Comparison of ENCODE assay signal across 12 cellular contexts in genomic region chr3:188975612-188976314, GRCh38.
A peak's percentile ranks its signal among the peaks of the same experiment; 100 is the strongest.
DNase-seq lines count a peak whose midpoint lies in the region; ATAC-seq and TF ChIP-seq lines count a peak whose summit lies in the region.
"Had no signal": no experiment of that assay in that cellular context is flagged by ENCODE, and none has a peak within 500 bp of the region (broad histone marks: within the 10 kb centered on the region; RNA-seq: fewer than 3 reads in every experiment).

No MANE protein-coding gene starts in this region.

- peak overlapping the region; percentile 78 to 91 (median 82) for H3K4me2 ChIP-seq in BLaER1 treated with 17β-estradiol and CSF1 and Interleukin-3, amounts not matched to agents 10 nM and 100 nM
- H3K4me2 ChIP-seq in SK-N-SH = peak overlapping the region; percentile 74; the same call in 1 of the 2 replicates
- H3K4me2 ChIP-seq in hepatocyte = no peak overlapping the region

- H3K27ac ChIP-seq in BLaER1 treated with 17β-estradiol and CSF1 and Interleukin-3, amounts not matched to agents 10 nM and 100 nM = peak overlapping the region in 9 of 11 experiments; percentile 42 to 84 (median 76); a peak in 17 of 22 replicates
- H3K27ac ChIP-seq in SK-N-SH (ENCODE audit: low read depth in 2 of 2, low read length in 1 of 2) (no peak overlapping the region), hepatocyte (peak overlapping the region; percentile 59)
- H3K27ac ChIP-seq: SJCRH30 had no signal

- ATAC-seq in GM18858 (IDR thresholded peaks at IDR 0.05; ENCODE audit: unreplicated experiment) (no peak), HG03442 (IDR thresholded peaks at IDR 0.05; ENCODE audit: unreplicated experiment) (no peak)
- ATAC-seq: right cardiac atrium had no signal

- H4K20me1 ChIP-seq in BLaER1 treated with 17β-estradiol and CSF1 and Interleukin-3, amounts not matched to agents 10 nM and 100 nM = no peaks in the 10 kb centered on the region
- H4K20me1 ChIP-seq in SK-N-SH (ENCODE audit: insufficient read depth) = no peaks in the 10 kb centered on the region
- no peaks in the 10 kb centered on the region for H4K20me1 ChIP-seq in hepatocyte (ENCODE audit: insufficient read depth, poor library complexity, severe bottlenecking)

- H3K27me3 ChIP-seq in BLaER1 treated with 17β-estradiol and CSF1 and Interleukin-3, amounts not matched to agents 10 nM and 100 nM = no peaks in the 10 kb centered on the region; a peak in 1 of 22 replicates
- H3K27me3 ChIP-seq in SK-N-SH (ENCODE audit: insufficient read depth) (no peaks in the 10 kb centered on the region), hepatocyte (no peaks in the 10 kb centered on the region)
- H3K27me3 ChIP-seq: SJCRH30 had no signal

- CTCF ChIA-PET in SK-N-SH (lab: Yijun Ruan, JAX) = interaction anchor here (0.6 to 1.5 kb wide), 4 partner anchors 20 to 169 kb away, joined by 3 read pairs; no protein-coding TSS in a partner anchor

- H3K36me3 ChIP-seq in BLaER1 treated with 17β-estradiol and CSF1 and Interleukin-3, amounts not matched to agents 10 nM and 100 nM = peaks cover 0 to 3% (median 0%) of the 10 kb centered on the region in 11 experiments; a peak in 1 of 22 replicates
- H3K36me3 ChIP-seq in SK-N-SH (replicated peaks in 1 of 2; ENCODE audit: control insufficient read depth in 1 of 2, insufficient read depth in 2 of 2, low read length in 1 of 2) = no peaks in the 10 kb centered on the region
- no peaks in the 10 kb centered on the region for H3K36me3 ChIP-seq in hepatocyte (replicated peaks; ENCODE audit: insufficient read depth, low read depth)
- H3K36me3 ChIP-seq: SJCRH30 had no signal

- H2AFZ ChIP-seq in SK-N-SH (ENCODE audit: low read depth) = no peak overlapping the region
- H2AFZ ChIP-seq in hepatocyte = no peak overlapping the region

- no peaks in the 10 kb centered on the region for H3K9me2 ChIP-seq in SK-N-SH
- H3K9me2 ChIP-seq in hepatocyte (replicated peaks; ENCODE audit: insufficient read depth) = no peaks in the 10 kb centered on the region

- H3K4me1 ChIP-seq in BLaER1 treated with 17β-estradiol and CSF1 and Interleukin-3, amounts not matched to agents 10 nM and 100 nM = peaks cover 47 to 69% (median 63%) of the 10 kb centered on the region in 10 experiments
- H3K4me1 ChIP-seq in SK-N-SH (ENCODE audit: control insufficient read depth in 1 of 2, insufficient read depth in 2 of 2, low read depth in 1 of 2, low read length in 1 of 2) = peaks cover 0 to 9% of the 10 kb centered on the region in 2 experiments; a peak in 3 of 4 replicates
- H3K4me1 ChIP-seq in hepatocyte (ENCODE audit: insufficient read depth) = no peaks in the 10 kb centered on the region
- H3K4me1 ChIP-seq: SJCRH30 had no signal

- peak overlapping the region in 9 of 11 experiments; percentile 2 to 71 (median 60); a peak in 15 of 22 replicates for H3K9ac ChIP-seq in BLaER1 treated with 17β-estradiol and CSF1 and Interleukin-3, amounts not matched to agents 10 nM and 100 nM
- no peak overlapping the region for H3K9ac ChIP-seq in SK-N-SH

- 76% methylated on average over 12 of the region's 12 CpGs for WGBS in SK-N-SH (ENCODE audit: low lambda C conversion rate)
- WGBS in hepatocyte (ENCODE audit: low lambda C conversion rate, missing lambda C conversion rate) = 74% methylated on average over 12 of the region's 12 CpGs

- DNase-seq in LNCaP clone FGC (ENCODE audit: low read depth) (peak; percentile 8), SK-N-SH (no peak), hepatocyte (ENCODE audit: low spot score) (peak; percentile 28), T1000 (lab: John Stamatoyannopoulos, UW) (no peak), AG20443 (ENCODE audit: low spot score) (no peak)
- DNase-seq: activated CD4-positive, alpha-beta T cell treated with anti-CD3 and anti-CD28 coated beads for 1 hour; activated T-cell treated with anti-CD3 and anti-CD28 coated beads, Interleukin-2, amount 50 U/mL, for 4 hours; right cardiac atrium; SJCRH30 had no signal

- H3K79me2 ChIP-seq in SK-N-SH (ENCODE audit: insufficient read depth) (no peaks in the 10 kb centered on the region), hepatocyte (no peaks in the 10 kb centered on the region)

- H3K4me3 ChIP-seq in BLaER1 treated with 17β-estradiol and CSF1 and Interleukin-3, amounts not matched to agents 10 nM and 100 nM = peak overlapping the region in 8 of 10 experiments; percentile 3 to 47 (median 33); a peak in 10 of 20 replicates
- H3K4me3 ChIP-seq in LNCaP clone FGC (ENCODE audit: low read depth, low read length) (no peak overlapping the region), SK-N-SH (ENCODE audit: low read depth in 2 of 2, low read length in 1 of 2) (no peak overlapping the region), hepatocyte (no peak overlapping the region)
- H3K4me3 ChIP-seq: SJCRH30 had no signal

- POLR2A ChIA-PET in SK-N-SH (lab: Yijun Ruan, JAX) = no interaction called here

- H3F3A ChIP-seq in SK-N-SH (replicated peaks; ENCODE audit: insufficient read depth) = peaks cover 11% of the 10 kb centered on the region

- no peak for TF ChIP-seq RAD21 in SK-N-SH (IDR thresholded peaks at IDR 0.05; ENCODE audit: low read length)

- H3K9me3 ChIP-seq in BLaER1 treated with 17β-estradiol and CSF1 and Interleukin-3, amounts not matched to agents 10 nM and 100 nM (replicated peaks in 1 of 11) = peaks cover 5 to 11% (median 8%) of the 10 kb centered on the region in 11 experiments
- peaks cover 7% of the 10 kb centered on the region; the same call in 1 of the 2 replicates for H3K9me3 ChIP-seq in SK-N-SH
- no peaks in the 10 kb centered on the region for H3K9me3 ChIP-seq in hepatocyte (ENCODE audit: low read depth)
- H3K9me3 ChIP-seq: SJCRH30 had no signal

- no peak for TF ChIP-seq EP300 in SK-N-SH (IDR thresholded peaks at IDR 0.05; ENCODE audit: borderline replicate concordance in 1 of 2, low read depth in 1 of 2, low read length in 1 of 2)

- TF ChIP-seq CTCF in LNCaP clone FGC (IDR thresholded peaks at IDR 0.05; ENCODE audit: control insufficient read depth, extremely low read depth, insufficient read depth) (no peak), SK-N-SH (IDR thresholded peaks at IDR 0.05) (no peak), hepatocyte (IDR thresholded peaks at IDR 0.05; ENCODE audit: poor library complexity) (no peak)

TF ChIP-seq in SK-N-SH, 30 proteins besides CTCF, POLR2A, EP300 and RAD21:
- no peak for TF ChIP-seq FOXJ3 (CRISPR knock-in tag; IDR thresholded peaks at IDR 0.05)
- no peak for TF ChIP-seq GATA2 (CRISPR knock-in tag; IDR thresholded peaks at IDR 0.05)
- TF ChIP-seq MAX (IDR thresholded peaks at IDR 0.05; ENCODE audit: low read depth) = no peak
- no peak for TF ChIP-seq CHD2 (IDR thresholded peaks at IDR 0.05; ENCODE audit: low read length, partially characterized antibody)
- no peak for TF ChIP-seq TEAD4 (IDR thresholded peaks at IDR 0.05; ENCODE audit: borderline replicate concordance, insufficient read depth)
- TF ChIP-seq MXI1 (IDR thresholded peaks at IDR 0.05; ENCODE audit: low read depth, low read length) = no peak

Comparison
In these comparisons a context has a peak if more than half of its experiments do, and no peak if none do; other contexts are left out.
1. H3K27ac ChIP-seq: peak in BLaER1 treated with 17β-estradiol and CSF1 and Interleukin-3, amounts not matched to agents 10 nM and 100 nM (9 of 11) and hepatocyte (single experiment); none in SK-N-SH (0 of 2).
2. H3K4me3 ChIP-seq: peak in BLaER1 treated with 17β-estradiol and CSF1 and Interleukin-3, amounts not matched to agents 10 nM and 100 nM (8 of 10); none in LNCaP clone FGC (single experiment), SK-N-SH (0 of 2) and hepatocyte (single experiment).
3. DNase-seq: peak in LNCaP clone FGC (single experiment) and hepatocyte (single experiment); none in SK-N-SH (single experiment), T1000 (single experiment) and AG20443 (single experiment).